29 cellular contexts compared by ENCODE assay signal in genomic region chr10:104689547-104689946, GRCh38. TPM values are rescaled to one million over a fixed set of nuclear protein-coding genes. Genes with fewer than 3 reads are reported as not detected.
"Had no signal": no experiment of that assay in that cellular context is flagged by ENCODE, and none has a peak within 500 bp of the region (broad histone marks: within the 10 kb centered on the region; RNA-seq: fewer than 3 reads in every experiment).

No MANE protein-coding gene starts in this region.

- H2AFZ ChIP-seq: neural progenitor cell had no signal

- DNase-seq: natural killer cell; occipital lobe; pancreas; psoas muscle; right cardiac atrium; right lobe of liver; sigmoid colon; small intestine; stimulated activated CD4-positive, alpha-beta T cell treated with anti-CD3 and anti-CD28 coated beads, Interleukin-15, amount 100 ng/mL, for 24 hours; stimulated activated CD4-positive, alpha-beta T cell treated with anti-CD3 and anti-CD28 coated beads, Interleukin-2, amount 100 ng/mL, for 24 hours; stimulated activated CD4-positive, alpha-beta T cell treated with anti-CD3 and anti-CD28 coated beads, Interleukin-2, amount 100 ng/mL, for 48 hours; stimulated activated CD4-positive, alpha-beta T cell treated with anti-CD3 and anti-CD28 coated beads, Interleukin-4, amount 100 ng/mL, for 24 hours; stimulated activated naive B cell treated with anti-CD40 and anti-IgM and Interleukin-4, amounts not matched to agents 10 μg/mL and 1 μg/mL and 100 μg/mL, for 72 hours; stimulated activated naive CD4-positive, alpha-beta T cell treated with Interleukin-2 at 50 U/mL for 16 hours; stomach; thyroid gland; trophoblast cell; upper lobe of left lung had no signal

- H3K4me3 Mint-ChIP-seq: natural killer cell; nephron; neural progenitor cell; stimulated activated effector memory CD8-positive, alpha-beta T cell treated with anti-CD3 and anti-CD28 coated beads, Interleukin-12 subunit alpha, Interleukin-12 subunit beta, amount 100 ng/mL, for 72 hours; stimulated activated naive B cell treated with anti-CD40 and anti-IgM and Interleukin-4, amounts not matched to agents 10 μg/mL and 1 μg/mL and 100 μg/mL, for 72 hours; stimulated activated naive CD8-positive, alpha-beta T cell treated with anti-CD3 and anti-CD28 coated beads, Interleukin-15, Interleukin-2, amounts not matched to agents 100 ng/mL and 50 ng/mL, for 24 hours had no signal

- ATAC-seq: natural killer cell; pancreas; psoas muscle; right cardiac atrium; right lobe of liver; stimulated activated naive B cell treated with anti-CD40 and anti-IgM and Interleukin-4, amounts not matched to agents 10 μg/mL and 1 μg/mL and 100 μg/mL, for 72 hours had no signal

- H3K27me3 ChIP-seq: neural progenitor cell, pancreas, right lobe of liver, thyroid gland, tibial nerve, upper lobe of left lung, vagina had no signal

- H3K4me2 ChIP-seq: neural progenitor cell had no signal

- H3K4me3 ChIP-seq: neural progenitor cell, pancreas, psoas muscle, right lobe of liver, sigmoid colon, stomach, thoracic aorta, thyroid gland, tibial nerve, upper lobe of left lung, vagina had no signal

- H3K27ac Mint-ChIP-seq: natural killer cell; nephron; neural progenitor cell; progenitor cell of endocrine pancreas; stimulated activated effector memory CD8-positive, alpha-beta T cell treated with anti-CD3 and anti-CD28 coated beads, Interleukin-12 subunit alpha, Interleukin-12 subunit beta, amount 100 ng/mL, for 72 hours; stimulated activated naive B cell treated with anti-CD40 and anti-IgM and Interleukin-4, amounts not matched to agents 10 μg/mL and 1 μg/mL and 100 μg/mL, for 72 hours; stimulated activated naive CD8-positive, alpha-beta T cell treated with anti-CD3 and anti-CD28 coated beads, Interleukin-15, Interleukin-2, amounts not matched to agents 100 ng/mL and 50 ng/mL, for 24 hours had no signal

- H3K36me3 Mint-ChIP-seq: natural killer cell; neural progenitor cell; stimulated activated effector memory CD8-positive, alpha-beta T cell treated with anti-CD3 and anti-CD28 coated beads, Interleukin-12 subunit alpha, Interleukin-12 subunit beta, amount 100 ng/mL, for 72 hours; stimulated activated naive B cell treated with anti-CD40 and anti-IgM and Interleukin-4, amounts not matched to agents 10 μg/mL and 1 μg/mL and 100 μg/mL, for 72 hours had no signal

- H3K36me3 ChIP-seq: neural progenitor cell, pancreas, right lobe of liver, sigmoid colon, stomach, thoracic aorta, thyroid gland, tibial nerve, upper lobe of left lung, vagina had no signal

- H3K27ac ChIP-seq: neural progenitor cell, pancreas, psoas muscle, right lobe of liver, sigmoid colon, stomach, thoracic aorta, thyroid gland, tibial nerve, upper lobe of left lung, vagina had no signal

- H3K9ac ChIP-seq: neural progenitor cell had no signal

- H3K9me3 Mint-ChIP-seq: nephron; neural progenitor cell; stimulated activated effector memory CD8-positive, alpha-beta T cell treated with anti-CD3 and anti-CD28 coated beads, Interleukin-12 subunit alpha, Interleukin-12 subunit beta, amount 100 ng/mL, for 72 hours; stimulated activated naive CD8-positive, alpha-beta T cell treated with anti-CD3 and anti-CD28 coated beads, Interleukin-15, Interleukin-2, amounts not matched to agents 100 ng/mL and 50 ng/mL, for 24 hours had no signal

- H3K4me1 Mint-ChIP-seq: natural killer cell; nephron; stimulated activated effector memory CD8-positive, alpha-beta T cell treated with anti-CD3 and anti-CD28 coated beads, Interleukin-12 subunit alpha, Interleukin-12 subunit beta, amount 100 ng/mL, for 72 hours; stimulated activated naive B cell treated with anti-CD40 and anti-IgM and Interleukin-4, amounts not matched to agents 10 μg/mL and 1 μg/mL and 100 μg/mL, for 72 hours had no signal

- H3K9me3 ChIP-seq: pancreas, psoas muscle, right lobe of liver, sigmoid colon, stomach, thoracic aorta, thyroid gland, tibial nerve, upper lobe of left lung, vagina had no signal

- H3K4me1 ChIP-seq: neural progenitor cell, pancreas, psoas muscle, right lobe of liver, sigmoid colon, stomach, thyroid gland, tibial nerve, upper lobe of left lung, vagina had no signal

RNA-seq across cellular contexts. Expression of gene SORCS3, which starts 48.5 kb away (rescaled TPM):
- total RNA-seq: osteoblast, pancreas, psoas muscle, right lobe of liver, subcutaneous adipose tissue, thoracic aorta, thyroid gland, upper lobe of left lung, ureter had no signal
